8 cellular contexts compared by ENCODE assay signal in genomic region chr5:140145818-140146522, GRCh38. TPM values are rescaled to one million over a fixed set of nuclear protein-coding genes. Genes with fewer than 3 reads are reported as not detected.
DNase-seq lines count a peak whose midpoint lies in the region; ATAC-seq and TF ChIP-seq lines count a peak whose summit lies in the region.

No MANE protein-coding gene starts in this region.

- DNase-seq in GM04504 (ENCODE audit: low read depth) (peak; percentile 48), T-helper 17 cell (peak; percentile 35 to 53 (median 48)), astrocyte of the hippocampus (ENCODE audit: low read depth, low spot score) (peak; percentile 93), hepatocyte (ENCODE audit: low spot score) (peak; percentile 93), putamen (ENCODE audit: low spot score) (peak; percentile 49), vagina (ENCODE audit: extremely low spot score in 2 of 2) (no peak), OCI-LY7 (ENCODE audit: low spot score) (no peak)

- peaks cover 7% of the 10 kb centered on the region for H3K27me3 Mint-ChIP-seq in T-helper 17 cell

- peaks cover 21% of the 10 kb centered on the region for H3K4me1 Mint-ChIP-seq in T-helper 17 cell

- CTCF ChIA-PET in OCI-LY7 (lab: Charles Lee; ENCODE audit: unreplicated experiment) = no interaction called here

- H3K9me3 ChIP-seq in T-helper 17 cell (ENCODE audit: control insufficient read depth, low read length, poor library complexity, severe bottlenecking) = no peaks in the 10 kb centered on the region
- no peaks in the 10 kb centered on the region for H3K9me3 ChIP-seq in hepatocyte (ENCODE audit: low read depth)
- no peaks in the 10 kb centered on the region for H3K9me3 ChIP-seq in vagina
- H3K9me3 ChIP-seq in OCI-LY7 (ENCODE audit: low read length) = no peaks in the 10 kb centered on the region

- H3K36me3 Mint-ChIP-seq in T-helper 17 cell (ENCODE audit: low read depth) = no peaks in the 10 kb centered on the region

- no TSS peak for BruUV-seq in OCI-LY7 (replicated peaks; lab: Mats Ljungman, UMichigan)

- peak; percentile 64 for TF ChIP-seq CTCF in hepatocyte (IDR thresholded peaks at IDR 0.05; ENCODE audit: poor library complexity)
- peak; percentile 30 to 52 (median 46) for TF ChIP-seq CTCF in vagina (IDR thresholded peaks at IDR 0.05)
- TF ChIP-seq CTCF in OCI-LY7 (conservative IDR thresholded peaks at IDR 0.05; ENCODE audit: low read length) = no peak

- WGBS in hepatocyte (ENCODE audit: low lambda C conversion rate, missing lambda C conversion rate) = 4% methylated on average over 40 of the region's 64 CpGs

- H3K9me2 ChIP-seq in hepatocyte (replicated peaks; ENCODE audit: insufficient read depth) (no peaks in the 10 kb centered on the region), OCI-LY7 (ENCODE audit: insufficient read depth, low read length) (no peaks in the 10 kb centered on the region)

- H3K36me3 ChIP-seq in hepatocyte (replicated peaks; ENCODE audit: insufficient read depth, low read depth) (no peaks in the 10 kb centered on the region), vagina (no peaks in the 10 kb centered on the region), OCI-LY7 (ENCODE audit: insufficient read depth, low read length) (no peaks in the 10 kb centered on the region)

- peak overlapping the region; percentile 62 for H2AFZ ChIP-seq in hepatocyte
- H2AFZ ChIP-seq in OCI-LY7 (ENCODE audit: low read length) = no peak overlapping the region

- H3K27ac ChIP-seq in hepatocyte (no peak overlapping the region), vagina (peak overlapping the region; percentile 49), OCI-LY7 (ENCODE audit: low read depth, low read length, poor library complexity, severe bottlenecking) (no peak overlapping the region)

- no peak overlapping the region for H3K27ac Mint-ChIP-seq in T-helper 17 cell

- H4K20me1 ChIP-seq in hepatocyte (ENCODE audit: insufficient read depth, poor library complexity, severe bottlenecking) (peaks cover 8% of the 10 kb centered on the region), OCI-LY7 (ENCODE audit: insufficient read depth, low read length) (no peaks in the 10 kb centered on the region)

- H3K79me2 ChIP-seq in hepatocyte = no peaks in the 10 kb centered on the region
- no peaks in the 10 kb centered on the region for H3K79me2 ChIP-seq in OCI-LY7 (ENCODE audit: insufficient read depth, low read depth, low read length)

- H3K4me1 ChIP-seq in hepatocyte (ENCODE audit: insufficient read depth) = peaks cover 12% of the 10 kb centered on the region
- H3K4me1 ChIP-seq in vagina = peaks cover 41% of the 10 kb centered on the region
- H3K4me1 ChIP-seq in OCI-LY7 (ENCODE audit: insufficient read depth, low read length, poor library complexity, severe bottlenecking) = no peaks in the 10 kb centered on the region

- POLR2A ChIA-PET in OCI-LY7 (lab: Charles Lee) = interaction anchor here (1.0 kb wide), 1 partner anchor 8 kb away, joined by 4 read pairs; no protein-coding TSS in a partner anchor

- H3K4me2 ChIP-seq in hepatocyte = peak overlapping the region; percentile 100
- H3K4me2 ChIP-seq in OCI-LY7 (ENCODE audit: low read length) = no peak overlapping the region

- ATAC-seq in HG03066 (IDR thresholded peaks at IDR 0.05; ENCODE audit: low read depth, unreplicated experiment) (peak; percentile 65), T-helper 17 cell (peak; percentile 76)

- intact Hi-C loops in vagina (cut with DNase I) (no loop called here), OCI-LY7 (cut with micrococcal nuclease; ENCODE audit: unreplicated experiment) (no loop called here)

- no peak for TF ChIP-seq POLR2A in vagina (IDR thresholded peaks at IDR 0.05)

- H3K4me3 Mint-ChIP-seq in T-helper 17 cell = peak overlapping the region; percentile 84

- H3K4me3 ChIP-seq in hepatocyte (peak overlapping the region; percentile 24), vagina (peak overlapping the region; percentile 41 to 50), OCI-LY7 (ENCODE audit: low read depth, low read length, poor library complexity, severe bottlenecking) (no peak overlapping the region)

- peaks cover 32% of the 10 kb centered on the region for H3K27me3 ChIP-seq in hepatocyte
- no peaks in the 10 kb centered on the region for H3K27me3 ChIP-seq in vagina

RNA-seq across cellular contexts. Expression of gene IGIP, which starts 20.2 kb away (rescaled TPM):
- total RNA-seq in T-helper 17 cell = 1 to 10 TPM; 3.2 to 3.7 TPM
- 4.4 and 7.2 TPM in 2 replicates for total RNA-seq in hepatocyte
- 0.50 and 0.89 TPM in 2 replicates for polyA plus RNA-seq in hepatocyte
- total RNA-seq in vagina = 16.7 TPM
- 3.0 and 3.3 TPM in 2 replicates for total RNA-seq in OCI-LY7 (2014; rRNA removed; shearing (Covaris generic))
- total RNA-seq in OCI-LY7 (2022) = 4.9 and 5.5 TPM in 2 replicates

RNA-seq across cellular contexts. Expression of gene CYSTM1, which starts 29.0 kb away (rescaled TPM):
- 1 to 10 TPM; 7.8 to 8.8 TPM for total RNA-seq in T-helper 17 cell
- total RNA-seq in hepatocyte = 111 and 120 TPM in 2 replicates
- polyA plus RNA-seq in hepatocyte = 196 and 262 TPM in 2 replicates
- 51.6 TPM for total RNA-seq in vagina
- 11.4 and 36.7 TPM in 2 replicates for total RNA-seq in OCI-LY7 (2014; rRNA removed; shearing (Covaris generic))
- 21.4 and 23.8 TPM in 2 replicates for total RNA-seq in OCI-LY7 (2022)

RNA-seq across cellular contexts. Expression of gene PURA, which starts 32.1 kb away (rescaled TPM):
- total RNA-seq in T-helper 17 cell (10 to 100 TPM in 1 of 2 donors, 1 to 10 TPM in 1; 9.0 to 10.3 TPM), hepatocyte (11.9 and 13.8 TPM in 2 replicates), vagina (29.7 TPM), OCI-LY7 (2022) (19.0 and 20.7 TPM in 2 replicates)
- 7.4 and 10.1 TPM in 2 replicates for polyA plus RNA-seq in hepatocyte
- 19.3 and 19.7 TPM in 2 replicates for total RNA-seq in OCI-LY7 (2014; rRNA removed; shearing (Covaris generic))

Comparison
In these comparisons a context has a peak if more than half of its experiments do, and no peak if none do; other contexts are left out.
1. DNase-seq: peak in GM04504 (single experiment), T-helper 17 cell (3 of 3), astrocyte of the hippocampus (single experiment), hepatocyte (single experiment) and putamen (single experiment); none in vagina (0 of 2) and OCI-LY7 (single experiment).